Comparison of ENCODE assay signal across 33 cellular contexts in the genomic region with DNA sequence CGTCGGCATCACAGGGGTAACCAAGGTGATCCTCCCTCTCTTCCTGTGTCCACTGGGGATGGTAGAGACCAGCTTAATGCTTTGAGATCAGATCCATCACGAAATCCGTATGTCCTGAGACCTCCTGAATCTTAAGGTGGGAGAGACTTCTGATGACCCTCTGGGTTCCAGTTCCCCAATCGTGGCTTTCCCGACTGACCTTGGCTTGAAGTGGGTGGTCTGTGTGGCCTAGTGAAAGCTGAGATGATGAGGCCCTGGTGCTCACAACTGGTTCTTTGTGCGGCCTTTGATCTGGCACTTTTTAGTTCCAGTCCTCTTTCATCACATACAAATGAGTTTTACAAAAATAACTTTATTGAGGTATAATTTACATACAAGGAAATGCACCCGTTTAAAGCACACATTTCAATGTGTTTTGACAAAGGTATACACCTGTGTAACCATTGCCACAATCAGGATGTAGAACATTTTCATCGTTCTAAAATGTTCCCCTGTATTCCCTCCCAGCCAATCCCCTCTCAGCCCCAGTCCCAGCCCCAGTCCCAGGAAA. TPM values are rescaled to one million over a fixed set of nuclear protein-coding genes. Genes with fewer than 3 reads are reported as not detected.
DNase-seq lines count a peak whose midpoint lies in the region; ATAC-seq, FAIRE-seq and TF ChIP-seq lines count a peak whose summit lies in the region.
"Had no signal": no experiment of that assay in that cellular context is flagged by ENCODE, and none has a peak within 500 bp of the region (broad histone marks: within the 10 kb centered on the region; RNA-seq: fewer than 3 reads in every experiment).

No MANE protein-coding gene starts in this region.

- H3K9ac ChIP-seq in MM.1S (ENCODE audit: low read length) = no peak overlapping the region
- no peak overlapping the region for H3K9ac ChIP-seq in K562 (ENCODE audit: insufficient read depth in 1 of 2, low read depth in 2 of 2, low read length in 2 of 2)

- in situ Hi-C loops in K562 (cut with MboI) = loop anchor here (5.0 kb wide), 1 partner anchor 266 kb away; no protein-coding TSS in a partner anchor

- no peaks in the 10 kb centered on the region for H3K36me3 Mint-ChIP-seq in activated naive CD8-positive, alpha-beta T cell treated with anti-CD3 and anti-CD28 coated beads for 36 hours
- H3K36me3 Mint-ChIP-seq in activated naive CD8-positive, alpha-beta T cell treated with anti-CD3 and anti-CD28 coated beads, Interleukin-2, amount 50 U/mL, for 24 hours (ENCODE audit: low read depth) = no peaks in the 10 kb centered on the region

- no peaks in the 10 kb centered on the region for H4K20me1 ChIP-seq in MM.1S (ENCODE audit: insufficient read depth, low read length)
- H4K20me1 ChIP-seq in K562 (replicated peaks; ENCODE audit: control insufficient read depth, insufficient read depth, low read length) = no peaks in the 10 kb centered on the region

- H3K79me2 ChIP-seq in MM.1S (ENCODE audit: low read length) (peaks cover 33% of the 10 kb centered on the region), K562 (ENCODE audit: control insufficient read depth, insufficient read depth, low read length) (no peaks in the 10 kb centered on the region)

- no peak for ATAC-seq in activated naive CD8-positive, alpha-beta T cell treated with anti-CD3 and anti-CD28 coated beads, Interleukin-2, amount 50 U/mL, for 24 hours
- ATAC-seq in K562 = no peak
- ATAC-seq in GM21423 (IDR thresholded peaks at IDR 0.05; ENCODE audit: unreplicated experiment) = no peak

- H3K9me1 ChIP-seq in K562 (ENCODE audit: control insufficient read depth, insufficient read depth, low read length) = no peaks in the 10 kb centered on the region

- TF ChIP-seq RAD21 in K562 (CRISPR knock-in tag; conservative IDR thresholded peaks at IDR 0.05 in 1 of 2, IDR thresholded peaks at IDR 0.05 in 1 of 2) = no peak

- H3K4me2 ChIP-seq in MM.1S (ENCODE audit: low read depth, low read length) (peak overlapping the region; percentile 6; the same call in 1 of the 2 replicates), K562 (ENCODE audit: insufficient read depth, low read length) (no peak overlapping the region)

- H3K27ac ChIP-seq in MM.1S (ENCODE audit: low read length) (peak overlapping the region; percentile 46; the same call in 1 of the 2 replicates), K562 (ENCODE audit: extremely low read depth, low read depth, low read length) (no peak overlapping the region)
- H3K27ac ChIP-seq: ovary, suprapubic skin, uterus had no signal

- no peaks in the 10 kb centered on the region for H3K9me3 Mint-ChIP-seq in activated naive CD8-positive, alpha-beta T cell treated with anti-CD3 and anti-CD28 coated beads for 36 hours
- H3K9me3 Mint-ChIP-seq in activated naive CD8-positive, alpha-beta T cell treated with anti-CD3 and anti-CD28 coated beads, Interleukin-2, amount 50 U/mL, for 24 hours = no peaks in the 10 kb centered on the region

- H3K4me3 ChIP-seq in MM.1S (ENCODE audit: low read length) (no peak overlapping the region), K562 (no peak overlapping the region)
- H3K4me3 ChIP-seq: ovary, suprapubic skin, uterus had no signal

- H3K4me1 ChIP-seq in MM.1S (ENCODE audit: low read length) (peaks cover 42% of the 10 kb centered on the region), K562 (replicated peaks in 1 of 2; ENCODE audit: control insufficient read depth in 2 of 2, insufficient read depth in 2 of 2, low read length in 2 of 2) (peaks cover 6 to 9% of the 10 kb centered on the region in 2 experiments; a peak in 4 of 5 replicates)

- 0 out of 2 replicates have a peak overlapping the region, but pooled peaks have one; percentile 16 for H2AFZ ChIP-seq in MM.1S (ENCODE audit: low read length)
- peak overlapping the region; percentile 24; the same call in 1 of the 2 replicates for H2AFZ ChIP-seq in K562 (ENCODE audit: low read depth, low read length)

- peak overlapping the region; percentile 35 for H3K27ac Mint-ChIP-seq in activated naive CD8-positive, alpha-beta T cell treated with anti-CD3 and anti-CD28 coated beads for 36 hours
- no peak overlapping the region for H3K27ac Mint-ChIP-seq in activated naive CD8-positive, alpha-beta T cell treated with anti-CD3 and anti-CD28 coated beads, Interleukin-2, amount 50 U/mL, for 24 hours

- H3K4me1 Mint-ChIP-seq in activated naive CD8-positive, alpha-beta T cell treated with anti-CD3 and anti-CD28 coated beads for 36 hours = peaks cover 36% of the 10 kb centered on the region
- H3K4me1 Mint-ChIP-seq in activated naive CD8-positive, alpha-beta T cell treated with anti-CD3 and anti-CD28 coated beads, Interleukin-2, amount 50 U/mL, for 24 hours = peaks cover 52% of the 10 kb centered on the region

- H3K27me3 ChIP-seq in MM.1S (replicated peaks; ENCODE audit: insufficient read depth, low read length) = no peaks in the 10 kb centered on the region
- H3K27me3 ChIP-seq in K562 (ENCODE audit: control insufficient read depth in 2 of 2, insufficient read depth in 2 of 2, low read length in 2 of 2) = no peaks in the 10 kb centered on the region; a peak in 1 of 5 replicates
- H3K27me3 ChIP-seq: BE2C, ovary had no signal

- BruUV-seq in K562 (replicated peaks; lab: Mats Ljungman, UMichigan) = no TSS peak

- intact Hi-C loops in K562 (cut with micrococcal nuclease) = no loop called here
- intact Hi-C loops in posterior cingulate gyrus (cut with DNase I) = no loop called here

- 34% methylated on average over 7 of the region's 9 CpGs for WGBS in K562 (ENCODE audit: insufficient coverage, low coverage, missing lambda C conversion rate)

- POLR2A ChIA-PET in K562 (lab: Yijun Ruan, JAX) = interaction anchor here (0.8 to 1.3 kb wide), 2 partner anchors 9 to 10 kb away, joined by 3 read pairs; no protein-coding TSS in a partner anchor

- no peak for TF ChIP-seq EP300 in K562 (IDR thresholded peaks at IDR 0.05; ENCODE audit: low read length)

- H3F3A ChIP-seq in MM.1S (ENCODE audit: insufficient read depth, low read length) = peaks cover 18% of the 10 kb centered on the region

- H3K27me3 Mint-ChIP-seq in activated naive CD8-positive, alpha-beta T cell treated with anti-CD3 and anti-CD28 coated beads for 36 hours = no peaks in the 10 kb centered on the region
- no peaks in the 10 kb centered on the region for H3K27me3 Mint-ChIP-seq in activated naive CD8-positive, alpha-beta T cell treated with anti-CD3 and anti-CD28 coated beads, Interleukin-2, amount 50 U/mL, for 24 hours

- no peak for DNase-seq in activated naive CD8-positive, alpha-beta T cell treated with anti-CD3 and anti-CD28 coated beads for 36 hours
- no peak for DNase-seq in activated naive CD8-positive, alpha-beta T cell treated with anti-CD3 and anti-CD28 coated beads, Interleukin-2, amount 50 U/mL, for 24 hours
- peak; percentile 44 for DNase-seq in MM.1S
- DNase-seq in K562 (ENCODE audit: extremely low read depth in 1 of 4, low spot score in 3 of 4) = no peak
- no peak for DNase-seq in NCI-H1417 treated with DMSO at 0.1 percent for 48 hours (lab: John Stamatoyannopoulos, UW)
- DNase-seq in posterior cingulate gyrus = no peak
- no peak for DNase-seq in islet precursor cell
- DNase-seq: ACHN; activated CD4-positive, CD25-positive, alpha-beta regulatory T cell treated with anti-CD3 and anti-CD28 coated beads, Interleukin-2, amount 50 U/mL, for 72 hours; activated CD8-positive, alpha-beta memory T cell treated with anti-CD3 and anti-CD28 coated beads for 24 hours; BE2C; caudate nucleus; COR-L47; cortex of kidney; DMS53; effector memory CD4-positive, alpha-beta T cell; mammary epithelial cell; NCI-H146; NCI-H2107; NCI-H446; NCI-H748 treated with DMSO at 0.1 percent for 48 hours; ovary; stimulated activated naive CD4-positive, alpha-beta T cell treated with Interleukin-2 at 50 U/mL for 16 hours; uterus had no signal

- TF ChIP-seq CTCF in MM.1S (IDR thresholded peaks at IDR 0.05; ENCODE audit: low read length) (no peak), K562 (IDR thresholded peaks at IDR 0.05 in 2 of 3, conservative IDR thresholded peaks at IDR 0.05 in 1 of 3; ENCODE audit: insufficient read depth in 2 of 3, low read depth in 1 of 3, low read length in 3 of 3) (no peak)

- H3K36me3 ChIP-seq in MM.1S (replicated peaks; ENCODE audit: insufficient read depth, low read length) (no peaks in the 10 kb centered on the region), K562 (ENCODE audit: control insufficient read depth, insufficient read depth, low read length) (no peaks in the 10 kb centered on the region)
- H3K36me3 ChIP-seq: BE2C, ovary, suprapubic skin, uterus had no signal

- CTCF ChIA-PET in K562 (lab: Yijun Ruan, JAX; ENCODE audit: low intra/inter-chr PET ratio) = no interaction called here

- no peak overlapping the region for H3K4me3 Mint-ChIP-seq in activated naive CD8-positive, alpha-beta T cell treated with anti-CD3 and anti-CD28 coated beads for 36 hours
- no peak overlapping the region for H3K4me3 Mint-ChIP-seq in activated naive CD8-positive, alpha-beta T cell treated with anti-CD3 and anti-CD28 coated beads, Interleukin-2, amount 50 U/mL, for 24 hours

- FAIRE-seq in K562 (lab: Jason Lieb, UNC) = no peak
- FAIRE-seq: RCC 7860, TTC549 had no signal

- TF ChIP-seq POLR2A in K562 (conservative IDR thresholded peaks at IDR 0.05) = no peak

- H3K9me3 ChIP-seq in MM.1S (replicated peaks; ENCODE audit: insufficient read depth, low read length) (no peaks in the 10 kb centered on the region), K562 (replicated peaks; ENCODE audit: control insufficient read depth, insufficient read depth, low read depth, low read length) (no peaks in the 10 kb centered on the region)
- H3K9me3 ChIP-seq: BE2C, ovary, suprapubic skin, uterus had no signal

- H3K9me2 ChIP-seq in MM.1S (replicated peaks; ENCODE audit: insufficient read depth, low read length) = no peaks in the 10 kb centered on the region

RNA-seq across cellular contexts. Expression of gene MIAT, which starts 6.1 kb away (rescaled TPM):
- total RNA-seq in activated naive CD8-positive, alpha-beta T cell treated with anti-CD3 and anti-CD28 coated beads for 36 hours = 1 to 10 TPM; 5.1 to 5.9 TPM
- total RNA-seq in K562 (2011; cell fraction: chromatin; rRNA removed; ENCODE audit: low replicate concordance) = 3.3 and 4.4 TPM in 2 replicates
- total RNA-seq in K562 (2011; cell fraction: nucleolus; rRNA removed) = 2.5 TPM in 2 replicates
- total RNA-seq in K562 (2011; cell fraction: nucleoplasm; rRNA removed) = 4.2 and 6.1 TPM in 2 replicates
- total RNA-seq in K562 (2014; rRNA removed) (0.24 and 0.32 TPM in 2 replicates), K562 (2014; rRNA removed; fragmentation: Illumina TruSeq; extraction: Trizol) (0.35 and 0.58 TPM in 2 replicates), K562 (2015; rRNA removed; fragmentation: Illumina TruSeq; extraction: Trizol) (0.30 and 0.58 TPM in 2 replicates), K562 (2021) (0.63 and 0.93 TPM in 2 replicates)
- polyA plus RNA-seq in K562 (2011; rRNA removed) (0.55 and 0.63 TPM in 2 replicates), K562 (2014; fragmentation: Illumina TruSeq; extraction: Trizol) (0.19 and 0.39 TPM in 2 replicates), K562 (2014; fragmentation: Nextera tagmentation; extraction: Ambion mirVana) (under 1 TPM; 0.03 to 0.04 TPM), K562 (2014; rRNA removed) (0.34 and 0.61 TPM in 2 replicates)
- polyA plus RNA-seq in K562 (2011; cell fraction: cytosol; rRNA removed) = 0.21 and 0.40 TPM in 2 replicates
- 2.2 and 2.7 TPM in 2 replicates for polyA plus RNA-seq in K562 (2011; cell fraction: nucleus; rRNA removed)
- polyA plus RNA-seq in K562 (2012) = 0.68 and 0.78 TPM in 2 replicates
- polyA minus RNA-seq in K562 (2011; rRNA and poly(A)+ RNA removed) = 0.95 and 1.1 TPM in 2 replicates
- not detected in 2 replicates for polyA minus RNA-seq in K562 (2011; cell fraction: cytosol; rRNA and poly(A)+ RNA removed)
- 1.6 TPM in 2 replicates for polyA minus RNA-seq in K562 (2011; cell fraction: nucleus; rRNA and poly(A)+ RNA removed)

RNA-seq across cellular contexts. Expression of gene CRYBA4, which starts 41.7 kb away (rescaled TPM):
- not detected for total RNA-seq in activated naive CD8-positive, alpha-beta T cell treated with anti-CD3 and anti-CD28 coated beads for 36 hours
- total RNA-seq in K562 (2011; cell fraction: chromatin; rRNA removed; ENCODE audit: low replicate concordance) = 0.56 TPM in 1 of 2 replicates, not detected in the other
- 0.67 TPM in 1 of 2 replicates, not detected in the other for total RNA-seq in K562 (2011; cell fraction: nucleolus; rRNA removed)
- total RNA-seq in K562 (2011; cell fraction: nucleoplasm; rRNA removed) = not detected in 2 replicates
- 0.73 and 1.6 TPM in 2 replicates for total RNA-seq in K562 (2014; rRNA removed)
- 0.32 and 0.76 TPM in 2 replicates for total RNA-seq in K562 (2014; rRNA removed; fragmentation: Illumina TruSeq; extraction: Trizol)
- total RNA-seq in K562 (2015; rRNA removed; fragmentation: Illumina TruSeq; extraction: Trizol) = 0.34 and 0.69 TPM in 2 replicates
- 3.3 and 3.9 TPM in 2 replicates for total RNA-seq in K562 (2021)
- 1.7 and 1.9 TPM in 2 replicates for polyA plus RNA-seq in K562 (2011; rRNA removed)
- 0.47 and 1.5 TPM in 2 replicates for polyA plus RNA-seq in K562 (2011; cell fraction: cytosol; rRNA removed)
- polyA plus RNA-seq in K562 (2011; cell fraction: nucleus; rRNA removed) = 0.35 and 1.1 TPM in 2 replicates
- 1.7 and 2.1 TPM in 2 replicates for polyA plus RNA-seq in K562 (2012)
- 0.59 and 0.60 TPM in 2 replicates for polyA plus RNA-seq in K562 (2014; fragmentation: Illumina TruSeq; extraction: Trizol)
- 1 to 10 TPM; 1.6 to 2.1 TPM for polyA plus RNA-seq in K562 (2014; fragmentation: Nextera tagmentation; extraction: Ambion mirVana)
- 0.93 and 2.1 TPM in 2 replicates for polyA plus RNA-seq in K562 (2014; rRNA removed)
- polyA minus RNA-seq in K562 (2011; rRNA and poly(A)+ RNA removed) = not detected in 2 replicates
- polyA minus RNA-seq in K562 (2011; cell fraction: cytosol; rRNA and poly(A)+ RNA removed) = not detected in 2 replicates
- not detected in 2 replicates for polyA minus RNA-seq in K562 (2011; cell fraction: nucleus; rRNA and poly(A)+ RNA removed)
- total RNA-seq: epithelial cell of proximal tubule, G401, mammary epithelial cell, renal cortical epithelial cell, skeletal muscle tissue, suprapubic skin, uterus had no signal
- polyA plus RNA-seq: mammary epithelial cell, neural cell, ovary had no signal

RNA-seq across cellular contexts. Expression of gene CRYBB1, which starts 45.6 kb away (rescaled TPM):
- total RNA-seq in activated naive CD8-positive, alpha-beta T cell treated with anti-CD3 and anti-CD28 coated beads for 36 hours = not detected
- not detected in 2 replicates for total RNA-seq in K562 (2011; cell fraction: chromatin; rRNA removed; ENCODE audit: low replicate concordance)
- not detected in 2 replicates for total RNA-seq in K562 (2011; cell fraction: nucleolus; rRNA removed)
- not detected in 2 replicates for total RNA-seq in K562 (2011; cell fraction: nucleoplasm; rRNA removed)
- total RNA-seq in K562 (2014; rRNA removed) (0.29 and 0.45 TPM in 2 replicates), K562 (2014; rRNA removed; fragmentation: Illumina TruSeq; extraction: Trizol) (not detected in 2 replicates), K562 (2015; rRNA removed; fragmentation: Illumina TruSeq; extraction: Trizol) (not detected in 2 replicates), K562 (2021) (0.16 and 0.22 TPM in 2 replicates)
- polyA plus RNA-seq in K562 (2011; rRNA removed) (0.12 and 0.17 TPM in 2 replicates), K562 (2014; fragmentation: Illumina TruSeq; extraction: Trizol) (0.26 and 0.33 TPM in 2 replicates), K562 (2014; fragmentation: Nextera tagmentation; extraction: Ambion mirVana) (under 1 TPM; 0.18 to 0.41 TPM), K562 (2014; rRNA removed) (0.38 and 0.42 TPM in 2 replicates)
- polyA plus RNA-seq in K562 (2011; cell fraction: cytosol; rRNA removed) = 0.53 and 1.1 TPM in 2 replicates
- not detected in 2 replicates for polyA plus RNA-seq in K562 (2011; cell fraction: nucleus; rRNA removed)
- 0.12 and 0.42 TPM in 2 replicates for polyA plus RNA-seq in K562 (2012)
- not detected in 2 replicates for polyA minus RNA-seq in K562 (2011; rRNA and poly(A)+ RNA removed)
- polyA minus RNA-seq in K562 (2011; cell fraction: cytosol; rRNA and poly(A)+ RNA removed) = not detected in 2 replicates
- not detected in 2 replicates for polyA minus RNA-seq in K562 (2011; cell fraction: nucleus; rRNA and poly(A)+ RNA removed)
- total RNA-seq: epithelial cell of proximal tubule, G401, mammary epithelial cell, renal cortical epithelial cell, suprapubic skin had no signal
- polyA plus RNA-seq: mammary epithelial cell, neural cell had no signal
